1 cellular context compared by ENCODE assay signal in the genomic region with DNA sequence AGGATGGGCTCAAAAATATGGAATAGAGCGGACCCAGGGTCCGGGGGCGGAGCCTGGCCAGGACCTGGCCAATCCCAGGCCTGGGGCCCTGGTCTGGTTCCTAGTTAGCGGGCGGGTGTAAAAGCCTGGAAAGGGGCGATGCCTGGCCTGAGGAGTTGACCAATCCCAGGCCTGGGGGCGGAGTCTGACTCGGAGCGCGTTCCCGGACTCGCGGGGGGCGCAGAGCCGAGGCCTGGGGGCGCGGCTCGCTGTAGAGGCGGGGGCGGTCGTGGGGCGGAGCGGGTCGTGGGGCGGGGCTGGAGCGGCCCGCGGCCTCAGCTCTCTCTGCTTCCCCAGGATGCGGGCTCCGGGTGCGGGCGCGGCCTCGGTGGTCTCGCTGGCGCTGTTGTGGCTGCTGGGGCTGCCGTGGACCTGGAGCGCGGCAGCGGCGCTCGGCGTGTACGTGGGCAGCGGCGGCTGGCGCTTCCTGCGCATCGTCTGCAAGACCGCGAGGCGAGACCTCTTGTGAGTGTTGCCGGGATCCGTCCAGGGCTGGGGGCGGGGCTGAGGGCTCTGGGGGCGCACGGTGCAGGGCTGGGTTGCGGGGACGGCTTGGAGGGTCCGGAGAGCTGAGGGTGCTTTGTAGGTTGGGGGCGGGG.
TF ChIP-seq lines count a peak whose summit lies in the region.

Gene SLC27A1 (plus strand): TSS at position 321 of the 638 bp plus-strand sequence. CDS start 17 bp downstream, at position 338.

TF ChIP-seq in K562, 482 proteins besides CTCF, POLR2A, EP300 and RAD21 (continued from another document):
- TF ChIP-seq, protein P1, sequence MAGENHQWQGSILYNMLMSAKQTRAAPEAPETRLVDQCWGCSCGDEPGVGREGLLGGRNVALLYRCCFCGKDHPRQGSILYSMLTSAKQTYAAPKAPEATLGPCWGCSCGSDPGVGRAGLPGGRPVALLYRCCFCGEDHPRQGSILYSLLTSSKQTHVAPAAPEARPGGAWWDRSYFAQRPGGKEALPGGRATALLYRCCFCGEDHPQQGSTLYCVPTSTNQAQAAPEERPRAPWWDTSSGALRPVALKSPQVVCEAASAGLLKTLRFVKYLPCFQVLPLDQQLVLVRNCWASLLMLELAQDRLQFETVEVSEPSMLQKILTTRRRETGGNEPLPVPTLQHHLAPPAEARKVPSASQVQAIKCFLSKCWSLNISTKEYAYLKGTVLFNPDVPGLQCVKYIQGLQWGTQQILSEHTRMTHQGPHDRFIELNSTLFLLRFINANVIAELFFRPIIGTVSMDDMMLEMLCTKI (IDR thresholded peaks at IDR 0.05; ENCODE audit: partially characterized antibody) = no peak
TF ChIP-seq in K562: peak in this region for 43.
